Comparison of ENCODE assay signal across 9 cellular contexts in genomic region chr2:222318712-222319575, GRCh38. TPM values are rescaled to one million over a fixed set of nuclear protein-coding genes. Genes with fewer than 3 reads are reported as not detected.
A peak's percentile ranks its signal among the peaks of the same experiment; 100 is the strongest.
DNase-seq lines count a peak whose midpoint lies in the region; ATAC-seq and TF ChIP-seq lines count a peak whose summit lies in the region.
"Had no signal": no experiment of that assay in that cellular context is flagged by ENCODE, and none has a peak within 500 bp of the region (broad histone marks: within the 10 kb centered on the region; RNA-seq: fewer than 3 reads in every experiment).

No MANE protein-coding gene starts in this region.

- H4K5ac ChIP-seq in IMR-90 (ENCODE audit: low read depth, low read length): no peak overlapping the region

- H3K4me1 Mint-ChIP-seq in natural killer cell: no peaks in the 10 kb centered on the region

- POLR2A ChIA-PET in IMR-90 (lab: Charles Lee; ENCODE audit: unreplicated experiment): no interaction called here

- H2AFZ ChIP-seq in IMR-90 (replicated peaks; ENCODE audit: low read length, poor library complexity): peak overlapping the region; percentile 70

- no peak for TF ChIP-seq POLR2A in IMR-90 (IDR thresholded peaks at IDR 0.05; ENCODE audit: low read depth, low read length)

- no peak overlapping the region for H4K91ac ChIP-seq in IMR-90 (ENCODE audit: insufficient read depth, low read depth, low read length)

- DNase-seq in NCI-H1417 (lab: John Stamatoyannopoulos, UW): peak; percentile 34 to 79 (median 78)
- no peak for DNase-seq in NCI-H1417 treated with DMSO at 0.1 percent for 48 hours (lab: John Stamatoyannopoulos, UW)
- DNase-seq in IMR-90: no peak
- peak; percentile 31 for DNase-seq in SKM-1 (lab: John Stamatoyannopoulos, UW; ENCODE audit: unreplicated experiment)
- no peak for DNase-seq in epithelial cell of proximal tubule (ENCODE audit: low read depth)
- no peak for DNase-seq in natural killer cell
- DNase-seq in HCEC 1CT: no peak

- no peak overlapping the region for H3K18ac ChIP-seq in IMR-90 (ENCODE audit: low read depth, low read length)

- no peaks in the 10 kb centered on the region for H3K9me3 Mint-ChIP-seq in natural killer cell

- in situ Hi-C loops in IMR-90 (cut with MboI; ENCODE audit: low sequenced_read_pairs): no loop called here

- H2BK5ac ChIP-seq in IMR-90 (ENCODE audit: low read depth, low read length, poor library complexity, severe bottlenecking): no peak overlapping the region

- peaks cover 43% of the 10 kb centered on the region for H3K27me3 ChIP-seq in IMR-90 (ENCODE audit: control insufficient read depth, insufficient read depth, low read length)

- intact Hi-C loops in IMR-90 (cut with micrococcal nuclease) (loop anchor here (1.0 kb wide), 2 partner anchors 242 to 294 kb away; no protein-coding TSS in a partner anchor), natural killer cell (cut with micrococcal nuclease) (no loop called here)

- H3K4me3 Mint-ChIP-seq in natural killer cell: peak overlapping the region; percentile 71

- peak overlapping the region; percentile 67; the same call in 1 of the 2 replicates for H3K4me2 ChIP-seq in IMR-90 (ENCODE audit: low read depth, low read length)

- H3K36me3 Mint-ChIP-seq in natural killer cell: peaks cover 8% of the 10 kb centered on the region

- no peak overlapping the region for H2AK5ac ChIP-seq in IMR-90 (ENCODE audit: low read depth, low read length)

- H2BK20ac ChIP-seq in IMR-90 (ENCODE audit: low read depth, low read length): no peak overlapping the region

- H3K23ac ChIP-seq in IMR-90 (ENCODE audit: low read depth, low read length): no peak overlapping the region

- peak overlapping the region; percentile 12; the same call in 1 of the 2 replicates for H3K4me3 ChIP-seq in IMR-90 (ENCODE audit: insufficient read depth, low read depth, low read length)
- peak overlapping the region; percentile 68 for H3K4me3 ChIP-seq in epithelial cell of proximal tubule (ENCODE audit: low read depth, low read length)

- no peak overlapping the region for H2AK9ac ChIP-seq in IMR-90 (replicated peaks; ENCODE audit: low read depth, low read length, poor library complexity)

- H3K9me3 ChIP-seq in IMR-90 (ENCODE audit: control insufficient read depth, insufficient read depth, low read length): no peaks in the 10 kb centered on the region

- ATAC-seq in GM21717 (IDR thresholded peaks at IDR 0.05; ENCODE audit: unreplicated experiment) (peak; percentile 46), IMR-90 (ENCODE audit: low read depth) (peak; percentile 64), natural killer cell (peak in 2 of 3 donors; percentile 24 to 46)

- no peak overlapping the region for H3K27ac Mint-ChIP-seq in natural killer cell

- H3K56ac ChIP-seq in IMR-90 (ENCODE audit: extremely low read depth, insufficient read depth, low read length): no peak overlapping the region

- TF ChIP-seq RAD21 in IMR-90 (IDR thresholded peaks at IDR 0.05; ENCODE audit: low read length): no peak

- no peak overlapping the region for H4K8ac ChIP-seq in IMR-90 (ENCODE audit: low read depth in 2 of 2, low read length in 2 of 2)

- H4K20me1 ChIP-seq in IMR-90 (ENCODE audit: insufficient read depth, low read length): no peaks in the 10 kb centered on the region

- peaks cover 41 to 53% of the 10 kb centered on the region in 2 donors for H3K27me3 Mint-ChIP-seq in natural killer cell (ENCODE audit: low read depth in 2 of 2)

- H3K4ac ChIP-seq in IMR-90 (ENCODE audit: low read depth, low read length): no peak overlapping the region

- H2BK120ac ChIP-seq in IMR-90 (ENCODE audit: low read depth, low read length): no peak overlapping the region

- dilution Hi-C loops in IMR-90 (cut with HindIII; ENCODE audit: low sequenced_read_pairs, unreplicated experiment): no loop called here

- CTCF ChIA-PET in IMR-90 (lab: Yijun Ruan, JAX): interaction anchor here (0.6 to 1.7 kb wide), 5 partner anchors 18 to 292 kb away, joined by 3 to 8 read pairs (median 3); no protein-coding TSS in a partner anchor

- H3K14ac ChIP-seq in IMR-90 (replicated peaks; ENCODE audit: low read depth, low read length): no peak overlapping the region

- H3K27ac ChIP-seq in IMR-90 (ENCODE audit: insufficient read depth, low read length): no peak overlapping the region
- H3K27ac ChIP-seq: epithelial cell of prostate had no signal

- no peaks in the 10 kb centered on the region; the same call in 1 of the 2 replicates for H3K4me1 ChIP-seq in IMR-90 (ENCODE audit: control insufficient read depth, insufficient read depth, low read length)

- H3K9ac ChIP-seq in IMR-90 (ENCODE audit: low read depth, low read length): no peak overlapping the region

- H3K9me1 ChIP-seq in IMR-90 (ENCODE audit: insufficient read depth, low read length): no peaks in the 10 kb centered on the region

- BruUV-seq in IMR-90 (replicated peaks; lab: Mats Ljungman, UMichigan): no TSS peak

- TF ChIP-seq CTCF in IMR-90 (conservative IDR thresholded peaks at IDR 0.05; ENCODE audit: low read depth, low read length) (0 out of 2 replicates have a peak, but pooled peaks have one; percentile 4), epithelial cell of proximal tubule (conservative IDR thresholded peaks at IDR 0.05; ENCODE audit: low read depth, low read length) (peak; percentile 42), natural killer cell (IDR thresholded peaks at IDR 0.05) (no peak)

- no peak overlapping the region for H2BK15ac ChIP-seq in IMR-90 (ENCODE audit: low read depth, low read length)

- WGBS in IMR-90 (ENCODE audit: extremely low coverage in 2 of 2, insufficient read length in 1 of 2), 2 experiments: 3% methylated on average over 35 of the region's 103 CpGs; no CpG with 5 or more reads in 1 of the 2 experiments

- no peaks in the 10 kb centered on the region for H3K36me3 ChIP-seq in IMR-90 (ENCODE audit: control insufficient read depth, insufficient read depth, low read length)

- no peaks in the 10 kb centered on the region for H3K79me1 ChIP-seq in IMR-90 (ENCODE audit: low read depth in 1 of 2, low read length in 2 of 2)

TF ChIP-seq in IMR-90, 13 proteins besides CTCF, POLR2A, EP300 and RAD21:
- TF ChIP-seq RCOR1 (IDR thresholded peaks at IDR 0.05; ENCODE audit: insufficient replicate concordance, low read length) (no peak), MXI1 (IDR thresholded peaks at IDR 0.05; ENCODE audit: borderline replicate concordance, low read depth, low read length) (no peak), NFE2L2 (IDR thresholded peaks at IDR 0.05; ENCODE audit: low read depth, low read length) (no peak), MAZ (IDR thresholded peaks at IDR 0.05; ENCODE audit: borderline replicate concordance, low read depth, low read length) (no peak), SMC3 (IDR thresholded peaks at IDR 0.05; ENCODE audit: low read depth, low read length) (no peak), RFX5 (IDR thresholded peaks at IDR 0.05; ENCODE audit: low read depth, low read length) (no peak), ELK1 (IDR thresholded peaks at IDR 0.05; ENCODE audit: borderline replicate concordance, low read depth, low read length) (no peak), MAFK (IDR thresholded peaks at IDR 0.05; ENCODE audit: low read depth, low read length) (no peak), FOS (IDR thresholded peaks at IDR 0.05; ENCODE audit: low read depth, low read length) (no peak), CHD1 (IDR thresholded peaks at IDR 0.05; ENCODE audit: low read depth, low read length) (no peak), BHLHE40 (IDR thresholded peaks at IDR 0.05; ENCODE audit: low read depth, low read length) (no peak), USF2 (IDR thresholded peaks at IDR 0.05; ENCODE audit: low read depth, low read length) (no peak), CEBPB (IDR thresholded peaks at IDR 0.05; ENCODE audit: low read depth, low read length) (no peak)

RNA-seq across cellular contexts. Expression of gene PAX3, which starts 20.1 kb away (rescaled TPM):
- total RNA-seq in IMR-90 (2012; rRNA removed) (not detected in 2 replicates), epithelial cell of proximal tubule (not detected in 2 replicates), natural killer cell (not detected)
- polyA plus RNA-seq in IMR-90 (2012; rRNA removed): not detected in 2 replicates
- not detected in 2 replicates for polyA plus RNA-seq in IMR-90 (2012; cell fraction: cytosol; rRNA removed)
- not detected in 2 replicates for polyA plus RNA-seq in IMR-90 (2012; cell fraction: nucleus; rRNA removed; ENCODE audit: low replicate concordance)

Comparison
In these comparisons a context has a peak if more than half of its experiments do, and no peak if none do; other contexts are left out.
1. DNase-seq: peak in NCI-H1417 (3 of 3) and SKM-1 (single experiment); none in NCI-H1417 treated with DMSO at 0.1 percent for 48 hours (single experiment), IMR-90 (single experiment), epithelial cell of proximal tubule (single experiment), natural killer cell (single experiment) and HCEC 1CT (single experiment).
2. Peak in every context shown above with its lines, with median percentiles within 50 percentile points of each other: ATAC-seq.